In genomic region chr16:80931985-80932720, GRCh38 we compare ENCODE assay signal across 8 cellular contexts.
DNase-seq lines count a peak whose midpoint lies in the region; ATAC-seq and TF ChIP-seq lines count a peak whose summit lies in the region.

No MANE protein-coding gene starts in this region.

- ATAC-seq in GM18505 (IDR thresholded peaks at IDR 0.05; ENCODE audit: unreplicated experiment) = no peak

- DNase-seq in NCI-H82 (lab: John Stamatoyannopoulos, UW) (peak; percentile 23), NCI-H82 treated with DMSO at 0.1 percent for 48 hours (lab: John Stamatoyannopoulos, UW; ENCODE audit: unreplicated experiment) (no peak), Peyer's patch (peak in 2 of 3 donors; percentile 62 to 68), dedifferentiated amniotic fluid mesenchymal stem cell (ENCODE audit: extremely low spot score) (peak; percentile 27), amniotic stem cell (lab: John Stamatoyannopoulos, UW) (no peak)
- DNase-seq in stimulated activated CD4-positive, alpha-beta T cell treated with anti-CD3 and anti-CD28 coated beads, Interleukin-15, amount 100 ng/mL, for 24 hours = peak; percentile 42

- no peak for TF ChIP-seq POLR2A in Peyer's patch (IDR thresholded peaks at IDR 0.05)
- no peak for TF ChIP-seq POLR2A in GM18505 (IDR thresholded peaks at IDR 0.05; ENCODE audit: borderline replicate concordance, extremely low read depth, insufficient read depth, insufficient read length)

- peak in 2 of 6 experiments; percentile 9 to 11 for TF ChIP-seq CTCF in Peyer's patch (IDR thresholded peaks at IDR 0.05)

- peak overlapping the region; percentile 14 to 76 (median 52) for H3K27ac ChIP-seq in Peyer's patch
- peak overlapping the region; percentile 75 for H3K27ac ChIP-seq in layer of hippocampus (ENCODE audit: low read depth, low read length)

- no peaks in the 10 kb centered on the region for H3K36me3 ChIP-seq in Peyer's patch

- peak overlapping the region; percentile 22 to 60 (median 40) for H3K4me3 ChIP-seq in Peyer's patch

- H3K4me1 ChIP-seq in Peyer's patch = peaks cover 0 to 10% (median 0%) of the 10 kb centered on the region in 4 donors

- no peaks in the 10 kb centered on the region for H3K9me3 ChIP-seq in Peyer's patch

- H3K27me3 ChIP-seq in Peyer's patch (no peaks in the 10 kb centered on the region), layer of hippocampus (ENCODE audit: control insufficient read depth, insufficient read depth, low read length) (no peaks in the 10 kb centered on the region)

Comparison
In these comparisons a context has a peak if more than half of its experiments do, and no peak if none do; other contexts are left out.
1. DNase-seq: peak in NCI-H82 (single experiment), Peyer's patch (2 of 3), dedifferentiated amniotic fluid mesenchymal stem cell (single experiment) and stimulated activated CD4-positive, alpha-beta T cell treated with anti-CD3 and anti-CD28 coated beads, Interleukin-15, amount 100 ng/mL, for 24 hours (single experiment); none in NCI-H82 treated with DMSO at 0.1 percent for 48 hours (single experiment) and amniotic stem cell (single experiment).